ENCODE assay signal across 22 cellular contexts in the genomic region with DNA sequence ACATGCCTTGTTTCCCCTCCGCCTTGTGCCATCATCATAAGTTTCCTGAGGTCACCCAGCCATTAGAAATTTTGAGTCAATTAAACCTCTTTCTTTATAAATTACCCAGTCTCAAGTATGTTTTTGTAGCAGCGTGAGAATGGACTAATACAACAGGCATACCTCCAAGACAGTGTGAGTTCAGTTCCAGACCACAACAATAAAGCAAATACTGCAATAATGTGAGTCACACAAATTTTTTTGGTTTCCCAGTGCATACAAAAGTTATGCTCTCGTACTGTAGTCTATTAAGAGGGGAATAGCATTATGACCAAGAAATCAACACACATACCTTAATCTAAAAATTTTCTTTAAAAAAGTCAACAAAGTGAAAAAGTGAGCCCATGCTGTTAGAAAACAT.
DNase-seq lines count a peak whose midpoint lies in the region; ATAC-seq and TF ChIP-seq lines count a peak whose summit lies in the region.
"Had no signal": no experiment of that assay in that cellular context is flagged by ENCODE, and none has a peak within 500 bp of the region (broad histone marks: within the 10 kb centered on the region; RNA-seq: fewer than 3 reads in every experiment).

No MANE protein-coding gene starts in this region.

- in situ Hi-C loops in mammary epithelial cell (cut with MboI; ENCODE audit: low sequenced_read_pairs in 2 of 2) = no loop called here

- no peak overlapping the region for H3K27ac Mint-ChIP-seq in osteocyte (ENCODE audit: unreplicated experiment)
- H3K27ac Mint-ChIP-seq: activated CD4-positive, alpha-beta T cell treated with anti-CD3 and anti-CD28 coated beads for 36 hours; B cell; progenitor cell of endocrine pancreas; T-helper 17 cell; type B pancreatic cell had no signal

- H3K9ac ChIP-seq in mammary epithelial cell (ENCODE audit: insufficient read depth, low read length) = no peak overlapping the region

- H3K4me3 ChIP-seq in mammary epithelial cell (replicated peaks in 1 of 3; ENCODE audit: insufficient read depth in 1 of 3, low read depth in 2 of 3, low read length in 3 of 3) (no peak overlapping the region), fibroblast of the aortic adventitia (ENCODE audit: low read depth, low read length) (no peak overlapping the region), suprapubic skin (no peak overlapping the region)
- H3K4me3 ChIP-seq: sigmoid colon had no signal

- no peak overlapping the region for H3K4me3 Mint-ChIP-seq in osteocyte (ENCODE audit: unreplicated experiment)
- H3K4me3 Mint-ChIP-seq: activated CD4-positive, alpha-beta T cell treated with anti-CD3 and anti-CD28 coated beads for 36 hours; B cell; T-helper 17 cell; type B pancreatic cell had no signal

- H3K4me1 Mint-ChIP-seq in osteocyte (ENCODE audit: unreplicated experiment) = no peaks in the 10 kb centered on the region
- H3K4me1 Mint-ChIP-seq: activated CD4-positive, alpha-beta T cell treated with anti-CD3 and anti-CD28 coated beads for 36 hours; B cell; T-helper 17 cell had no signal

- TF ChIP-seq CTCF in mammary epithelial cell (conservative IDR thresholded peaks at IDR 0.05 in 1 of 2, IDR thresholded peaks at IDR 0.05 in 1 of 2; ENCODE audit: extremely low read depth in 1 of 2, insufficient read depth in 1 of 2, low read depth in 1 of 2, low read length in 2 of 2) (no peak), fibroblast of the aortic adventitia (IDR thresholded peaks at IDR 0.05; ENCODE audit: insufficient read depth, low read length) (no peak), suprapubic skin (IDR thresholded peaks at IDR 0.05) (no peak), osteocyte (IDR thresholded peaks at IDR 0.05) (no peak)

- peak overlapping the region; percentile 17 for H2AFZ ChIP-seq in mammary epithelial cell (ENCODE audit: low read depth, low read length)

- H3K27ac ChIP-seq in mammary epithelial cell (ENCODE audit: insufficient read depth, low read depth, low read length) (no peak overlapping the region), suprapubic skin (peak overlapping the region; percentile 44)
- H3K27ac ChIP-seq: sigmoid colon had no signal

- H4K20me1 ChIP-seq in mammary epithelial cell (ENCODE audit: insufficient read depth, low read length) = no peaks in the 10 kb centered on the region

- H3K79me2 ChIP-seq in mammary epithelial cell (ENCODE audit: insufficient read depth, low read length) = no peaks in the 10 kb centered on the region

- dilution Hi-C loops in mammary epithelial cell (cut with HindIII; ENCODE audit: low sequenced_read_pairs) = no loop called here

- intact Hi-C loops in mammary epithelial cell (cut with micrococcal nuclease) = loop anchor here (2.0 kb wide), 1 partner anchor 67 kb away; no protein-coding TSS in a partner anchor

- TF ChIP-seq EP300 in suprapubic skin (IDR thresholded peaks at IDR 0.05) = no peak

- peak overlapping the region; percentile 67 for H3K4me2 ChIP-seq in mammary epithelial cell (ENCODE audit: insufficient read depth, low read depth, low read length)

- H3K27me3 Mint-ChIP-seq in osteocyte (ENCODE audit: unreplicated experiment) = no peaks in the 10 kb centered on the region
- H3K27me3 Mint-ChIP-seq: activated CD4-positive, alpha-beta T cell treated with anti-CD3 and anti-CD28 coated beads for 36 hours; B cell; progenitor cell of endocrine pancreas; type B pancreatic cell had no signal

- no peaks in the 10 kb centered on the region for H3K36me3 ChIP-seq in mammary epithelial cell (ENCODE audit: insufficient read depth, low read length)
- no peaks in the 10 kb centered on the region for H3K36me3 ChIP-seq in suprapubic skin
- H3K36me3 ChIP-seq: sigmoid colon had no signal

- peaks cover 6% of the 10 kb centered on the region for H3K9me3 Mint-ChIP-seq in osteocyte (ENCODE audit: unreplicated experiment)

- H3K9me3 ChIP-seq in mammary epithelial cell (replicated peaks; ENCODE audit: insufficient read depth, low read length) (no peaks in the 10 kb centered on the region), suprapubic skin (no peaks in the 10 kb centered on the region)

- H3K4me1 ChIP-seq in mammary epithelial cell (ENCODE audit: insufficient read depth, low read length) (peaks cover 23% of the 10 kb centered on the region), suprapubic skin (peaks cover 6% of the 10 kb centered on the region)
- H3K4me1 ChIP-seq: sigmoid colon had no signal

- H3K27me3 ChIP-seq in mammary epithelial cell (ENCODE audit: insufficient read depth, low read length) (no peaks in the 10 kb centered on the region), suprapubic skin (no peaks in the 10 kb centered on the region)
- H3K27me3 ChIP-seq: sigmoid colon had no signal

- 28% methylated on average over 3 of the region's 3 CpGs for WGBS in mammary epithelial cell (ENCODE audit: low coverage, missing lambda C conversion rate)
- WGBS in suprapubic skin = 69% methylated on average over 3 of the region's 3 CpGs

- DNase-seq in M059J (ENCODE audit: low read depth) (peak; percentile 7), mammary epithelial cell (peak; percentile 80), fibroblast of the aortic adventitia (ENCODE audit: low read depth) (peak; percentile 73), suprapubic skin (ENCODE audit: low spot score in 2 of 2) (no peak), osteocyte (ENCODE audit: extremely low spot score, unreplicated experiment) (no peak)
- DNase-seq: activated CD4-positive, alpha-beta T cell treated with anti-CD3 and anti-CD28 coated beads for 36 hours; activated gamma-delta T cell; activated T-cell treated with anti-CD3 and anti-CD28 coated beads, Interleukin-2, amount 50 U/mL, for 1 hour; amniotic stem cell; central memory CD4-positive, alpha-beta T cell; DMS153; KG1; NCI-H1694; NCI-H526 treated with DMSO at 0.1 percent for 48 hours; sigmoid colon; T-helper 17 cell had no signal

- CTCF ChIA-PET in mammary epithelial cell (lab: Charles Lee; ENCODE audit: low non-redundant PET) = no interaction called here

- BruUV-seq in mammary epithelial cell (replicated peaks; lab: Mats Ljungman, UMichigan) = no TSS peak

- TF ChIP-seq POLR2A in suprapubic skin (IDR thresholded peaks at IDR 0.05) = no peak

- ATAC-seq in HG03095 (IDR thresholded peaks at IDR 0.05; ENCODE audit: unreplicated experiment) = no peak
- no peak for ATAC-seq in activated CD4-positive, CD25-positive, alpha-beta regulatory T cell treated with anti-CD3 and anti-CD28 coated beads, Interleukin-2, amount 50 U/mL, for 24 hours
- ATAC-seq in GM18867 (IDR thresholded peaks at IDR 0.05; ENCODE audit: unreplicated experiment) = no peak
- ATAC-seq: activated CD4-positive, alpha-beta T cell treated with anti-CD3 and anti-CD28 coated beads for 36 hours; T-helper 17 cell had no signal

- no peaks in the 10 kb centered on the region for H3K36me3 Mint-ChIP-seq in osteocyte (ENCODE audit: unreplicated experiment)

Comparison
In these comparisons a context has a peak if more than half of its experiments do, and no peak if none do; other contexts are left out.
1. DNase-seq: peak in M059J (single experiment), mammary epithelial cell (single experiment) and fibroblast of the aortic adventitia (single experiment); none in suprapubic skin (0 of 2) and osteocyte (single experiment).